Comparison of ENCODE assay signal across 17 cellular contexts in genomic region chr5:370311-370958, GRCh38. TPM values are rescaled to one million over a fixed set of nuclear protein-coding genes. Genes with fewer than 3 reads are reported as not detected.
DNase-seq lines count a peak whose midpoint lies in the region; ATAC-seq and TF ChIP-seq lines count a peak whose summit lies in the region.
"Had no signal": no experiment of that assay in that cellular context is flagged by ENCODE, and none has a peak within 500 bp of the region (broad histone marks: within the 10 kb centered on the region; RNA-seq: fewer than 3 reads in every experiment).

No MANE protein-coding gene starts in this region.

- no peak overlapping the region for H3K4me3 ChIP-seq in prostate gland
- H3K4me3 ChIP-seq: gastroesophageal sphincter, sigmoid colon, SJSA1 had no signal

- no peaks in the 10 kb centered on the region for H3K9me3 Mint-ChIP-seq in HFFc6
- H3K9me3 Mint-ChIP-seq in dendritic cell treated with granulocyte-macrophage colony-stimulating factor and Interleukin-4, amounts not matched to agents 40 ng/mL and 50 ng/mL, for 4 days: no peaks in the 10 kb centered on the region

- peaks cover 4% of the 10 kb centered on the region for H3K27me3 ChIP-seq in prostate gland (replicated peaks; ENCODE audit: insufficient read depth)
- H3K27me3 ChIP-seq: SJSA1 had no signal

- no peak for ATAC-seq in activated CD4-positive, CD25-positive, alpha-beta regulatory T cell treated with anti-CD3 and anti-CD28 coated beads, Interleukin-2, amount 50 U/mL, for 24 hours
- ATAC-seq in GM19452 (IDR thresholded peaks at IDR 0.05; ENCODE audit: unreplicated experiment): no peak
- ATAC-seq: gastroesophageal sphincter; naive thymus-derived CD4-positive, alpha-beta T cell had no signal

- no peak for TF ChIP-seq POLR2A in prostate gland (IDR thresholded peaks at IDR 0.05)

- no peak overlapping the region for H3K4me3 Mint-ChIP-seq in HFFc6
- peak overlapping the region; percentile 17 for H3K4me3 Mint-ChIP-seq in dendritic cell treated with granulocyte-macrophage colony-stimulating factor and Interleukin-4, amounts not matched to agents 40 ng/mL and 50 ng/mL, for 4 days

- no peaks in the 10 kb centered on the region for H3K4me1 ChIP-seq in prostate gland (replicated peaks)

- H3K9me3 ChIP-seq in prostate gland: no peaks in the 10 kb centered on the region
- H3K9me3 ChIP-seq: SJSA1 had no signal

- peak overlapping the region; percentile 42; the same call in 1 of the 2 replicates for H3K27ac Mint-ChIP-seq in HFFc6
- H3K27ac Mint-ChIP-seq in dendritic cell treated with granulocyte-macrophage colony-stimulating factor and Interleukin-4, amounts not matched to agents 40 ng/mL and 50 ng/mL, for 4 days: peak overlapping the region; percentile 85

- DNase-seq in activated CD4-positive, CD25-positive, alpha-beta regulatory T cell treated with anti-CD3 and anti-CD28 coated beads, Interleukin-2, amount 50 U/mL, for 72 hours: peak; percentile 25
- DNase-seq in HFFc6 (no peak), prostate gland (ENCODE audit: low spot score) (peak; percentile 3), NCI-H526 (lab: John Stamatoyannopoulos, UW) (no peak), HCEC 1CT (no peak)
- DNase-seq: activated gamma-delta T cell treated with Interleukin-2 at 50 U/mL for 16 hours; CD8-positive, alpha-beta memory T cell; kidney glomerular epithelial cell; NCI-H2029; sigmoid colon had no signal

- peaks cover 3% of the 10 kb centered on the region for H3K27me3 Mint-ChIP-seq in HFFc6 (ENCODE audit: insufficient read depth)
- H3K27me3 Mint-ChIP-seq in dendritic cell treated with granulocyte-macrophage colony-stimulating factor and Interleukin-4, amounts not matched to agents 40 ng/mL and 50 ng/mL, for 4 days: no peaks in the 10 kb centered on the region

- H3K36me3 Mint-ChIP-seq in HFFc6 (ENCODE audit: low read depth): peaks cover 18% of the 10 kb centered on the region
- peaks cover 68% of the 10 kb centered on the region for H3K36me3 Mint-ChIP-seq in dendritic cell treated with granulocyte-macrophage colony-stimulating factor and Interleukin-4, amounts not matched to agents 40 ng/mL and 50 ng/mL, for 4 days (ENCODE audit: low read depth)
- H3K36me3 Mint-ChIP-seq: CD8-positive, alpha-beta memory T cell had no signal

- WGBS in prostate gland: 92% methylated on average over 14 of the region's 14 CpGs

- H3K36me3 ChIP-seq in prostate gland: no peaks in the 10 kb centered on the region
- H3K36me3 ChIP-seq: gastroesophageal sphincter, sigmoid colon had no signal

- no peak overlapping the region for H3K27ac ChIP-seq in prostate gland
- H3K27ac ChIP-seq: gastroesophageal sphincter, sigmoid colon, SJSA1, VCaP had no signal

- intact Hi-C loops in dendritic cell treated with granulocyte-macrophage colony-stimulating factor and Interleukin-4, amounts not matched to agents 40 ng/mL and 50 ng/mL, for 4 days (cut with micrococcal nuclease): no loop called here
- intact Hi-C loops in prostate gland (cut with DNase I): no loop called here

- TF ChIP-seq CTCF in HFFc6 (IDR thresholded peaks at IDR 0.05) (no peak), prostate gland (IDR thresholded peaks at IDR 0.05) (no peak)

- peaks cover 68% of the 10 kb centered on the region for H3K4me1 Mint-ChIP-seq in HFFc6 (ENCODE audit: low read depth)
- peaks cover 83% of the 10 kb centered on the region for H3K4me1 Mint-ChIP-seq in dendritic cell treated with granulocyte-macrophage colony-stimulating factor and Interleukin-4, amounts not matched to agents 40 ng/mL and 50 ng/mL, for 4 days (ENCODE audit: low read depth)

RNA-seq across cellular contexts. Expression of gene AHRR, which starts 48.9 kb away (rescaled TPM):
- 10 to 100 TPM; 30.9 to 55.7 (median 51.9) TPM for total RNA-seq in HFFc6 (2021; fragmentation: NEBNext Ultra II Directional; extraction: Animal tissue kit (Norgen Biotek cat#: 25700))
- 10 to 100 TPM in 1 of 2 donors, 1 to 10 TPM in 1; 1.9 to 17.7 TPM for total RNA-seq in prostate gland

Comparison
In these comparisons a context has a peak if more than half of its experiments do, and no peak if none do; other contexts are left out.
1. DNase-seq: peak in activated CD4-positive, CD25-positive, alpha-beta regulatory T cell treated with anti-CD3 and anti-CD28 coated beads, Interleukin-2, amount 50 U/mL, for 72 hours (single experiment) and prostate gland (single experiment); none in HFFc6 (single experiment), NCI-H526 (0 of 2) and HCEC 1CT (single experiment).